In genomic region chr7:158655507-158655906, GRCh38 we compare ENCODE assay signal across 1 cellular context.
TF ChIP-seq lines count a peak whose summit lies in the region.

No MANE protein-coding gene starts in this region.

TF ChIP-seq in H1, 55 proteins besides CTCF, POLR2A, EP300 and RAD21:
- no peak for TF ChIP-seq CHD1 (IDR thresholded peaks at IDR 0.05; ENCODE audit: low read depth, low read length)
- no peak for TF ChIP-seq YY1 (IDR thresholded peaks at IDR 0.05; ENCODE audit: low read depth, low read length)
- TF ChIP-seq ATF2 (IDR thresholded peaks at IDR 0.05; ENCODE audit: low read length): no peak
